ENCODE assay signal across 8 cellular contexts in genomic region chr1:39214998-39215873, GRCh38.
DNase-seq lines count a peak whose midpoint lies in the region; ATAC-seq lines count a peak whose summit lies in the region.

No MANE protein-coding gene starts in this region.

- ATAC-seq in GM19025 (IDR thresholded peaks at IDR 0.05; ENCODE audit: low read depth, unreplicated experiment), result peak; percentile 52
- peak; percentile 52 for ATAC-seq in HG03039 (IDR thresholded peaks at IDR 0.05; ENCODE audit: unreplicated experiment)
- peak; percentile 82 for ATAC-seq in effector memory CD8-positive, alpha-beta T cell (replicated peaks)

- peaks cover 30 to 59% of the 10 kb centered on the region in 2 donors for H3K4me1 Mint-ChIP-seq in effector memory CD8-positive, alpha-beta T cell (ENCODE audit: low read depth in 2 of 2)

- H3K9me3 Mint-ChIP-seq in effector memory CD8-positive, alpha-beta T cell, result no peaks in the 10 kb centered on the region

- H3K36me3 Mint-ChIP-seq in effector memory CD8-positive, alpha-beta T cell (ENCODE audit: insufficient read depth), result peaks cover 11% of the 10 kb centered on the region

- peak; percentile 30 for DNase-seq in T-helper 22 cell (ENCODE audit: low read depth)
- DNase-seq in effector memory CD8-positive, alpha-beta T cell, result peak in 1 of 3 experiments; percentile 26
- DNase-seq in pons (ENCODE audit: low spot score), result peak; percentile 53
- DNase-seq in NCI-H1048 (lab: John Stamatoyannopoulos, UW), result no peak
- DNase-seq in midbrain (lab: John Stamatoyannopoulos, UW), result no peak
- DNase-seq in NCI-H510A treated with DMSO at 0.1 percent for 48 hours (lab: John Stamatoyannopoulos, UW), result no peak

- H3K27me3 Mint-ChIP-seq in effector memory CD8-positive, alpha-beta T cell, result no peaks in the 10 kb centered on the region

- H3K27ac Mint-ChIP-seq in effector memory CD8-positive, alpha-beta T cell, result peak overlapping the region; percentile 93

- H3K4me3 Mint-ChIP-seq in effector memory CD8-positive, alpha-beta T cell, result peak overlapping the region; percentile 87 to 92

Comparison
In these comparisons a context has a peak if more than half of its experiments do, and no peak if none do; other contexts are left out.
1. DNase-seq: peak in T-helper 22 cell (single experiment) and pons (single experiment); none in NCI-H1048 (single experiment), midbrain (single experiment) and NCI-H510A treated with DMSO at 0.1 percent for 48 hours (single experiment).
2. Peak in every context shown above with its lines, with median percentiles within 50 percentile points of each other: ATAC-seq.